27 cellular contexts compared by ENCODE assay signal in genomic region chr14:64594438-64594837, GRCh38. TPM values are rescaled to one million over a fixed set of nuclear protein-coding genes. Genes with fewer than 3 reads are reported as not detected.
"Had no signal": no experiment of that assay in that cellular context is flagged by ENCODE, and none has a peak within 500 bp of the region (broad histone marks: within the 10 kb centered on the region; RNA-seq: fewer than 3 reads in every experiment).

No MANE protein-coding gene starts in this region.

- H3K27ac Mint-ChIP-seq: dendritic cell treated with granulocyte-macrophage colony-stimulating factor and Interleukin-4, amounts not matched to agents 40 ng/mL and 50 ng/mL, for 4 days; effector memory CD8-positive, alpha-beta T cell; endodermal cell; naive thymus-derived CD4-positive, alpha-beta T cell had no signal

- H3K4me1 Mint-ChIP-seq: endodermal cell had no signal

- DNase-seq: colonic mucosa; cortex of kidney; effector CD8-positive, alpha-beta T cell; effector memory CD8-positive, alpha-beta T cell; endodermal cell; erythroblast; esophagus squamous epithelium; foreskin fibroblast; foreskin melanocyte; gastrocnemius medialis; glutamatergic neuron; head of caudate nucleus; heart right ventricle; hippocampal formation; left cardiac atrium; left ventricle myocardium superior; lower lobe of right lung; mesendoderm; midbrain; naive thymus-derived CD4-positive, alpha-beta T cell had no signal

- H3K4me3 ChIP-seq: colonic mucosa, esophagus squamous epithelium, gastrocnemius medialis, heart right ventricle, lower lobe of right lung had no signal

- H3K4me3 Mint-ChIP-seq: dendritic cell treated with granulocyte-macrophage colony-stimulating factor and Interleukin-4, amounts not matched to agents 40 ng/mL and 50 ng/mL, for 4 days; effector memory CD8-positive, alpha-beta T cell; endodermal cell; naive thymus-derived CD4-positive, alpha-beta T cell had no signal

- H3K27ac ChIP-seq: colonic mucosa, epithelial cell of prostate, esophagus squamous epithelium, gastrocnemius medialis, heart right ventricle, lower lobe of right lung had no signal

- H3K4me1 ChIP-seq: colonic mucosa, esophagus squamous epithelium, gastrocnemius medialis, heart right ventricle, lower lobe of right lung had no signal

- H3K36me3 Mint-ChIP-seq: naive thymus-derived CD4-positive, alpha-beta T cell had no signal

- H3K9me3 ChIP-seq: colonic mucosa, esophagus squamous epithelium, gastrocnemius medialis, heart right ventricle, lower lobe of right lung had no signal

- H3K36me3 ChIP-seq: colonic mucosa, esophagus squamous epithelium, gastrocnemius medialis, heart right ventricle, lower lobe of right lung had no signal

- FAIRE-seq: endometrium, islet of Langerhans, keratinocyte had no signal

- H3K9me3 Mint-ChIP-seq: dendritic cell treated with granulocyte-macrophage colony-stimulating factor and Interleukin-4, amounts not matched to agents 40 ng/mL and 50 ng/mL, for 4 days; effector memory CD8-positive, alpha-beta T cell; endodermal cell had no signal

- H3K27me3 ChIP-seq: colonic mucosa, esophagus squamous epithelium, gastrocnemius medialis, heart right ventricle had no signal

- ATAC-seq: effector memory CD8-positive, alpha-beta T cell; esophagus mucosa; gastrocnemius medialis; heart right ventricle; left cardiac atrium; left ventricle myocardium superior; lower lobe of right lung; naive thymus-derived CD4-positive, alpha-beta T cell had no signal

RNA-seq across cellular contexts. Expression of gene PPP1R36, which starts 44.7 kb away (rescaled TPM):
- total RNA-seq: glomerular endothelial cell, left ventricle myocardium superior had no signal
